15 cellular contexts compared by ENCODE assay signal in the genomic region with DNA sequence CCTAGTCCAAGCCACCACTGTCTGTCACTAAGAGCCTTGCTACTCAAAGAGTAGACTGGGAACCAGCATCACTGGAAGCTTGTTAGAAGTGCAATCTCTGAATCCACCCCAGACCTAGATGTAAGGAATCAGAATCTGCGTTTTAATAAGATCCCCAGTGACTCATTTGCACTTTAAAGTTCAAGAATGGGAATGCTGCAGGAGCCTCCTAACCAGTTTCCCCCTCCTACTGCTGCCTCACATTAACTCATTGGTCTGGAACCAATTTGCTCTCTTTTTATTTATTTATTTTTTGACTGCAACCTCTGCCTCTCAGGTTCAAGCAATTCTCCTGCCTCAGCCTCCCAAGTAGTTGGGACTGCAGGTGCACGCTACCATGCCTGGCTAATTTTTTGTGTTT. TPM values are rescaled to one million over a fixed set of nuclear protein-coding genes. Genes with fewer than 3 reads are reported as not detected.
DNase-seq lines count a peak whose midpoint lies in the region; ATAC-seq and TF ChIP-seq lines count a peak whose summit lies in the region.
"Had no signal": no experiment of that assay in that cellular context is flagged by ENCODE, and none has a peak within 500 bp of the region (broad histone marks: within the 10 kb centered on the region; RNA-seq: fewer than 3 reads in every experiment).

No MANE protein-coding gene starts in this region.

- ATAC-seq in GM18511 (IDR thresholded peaks at IDR 0.05; ENCODE audit: unreplicated experiment): no peak
- ATAC-seq: GM23338, HCT116, HepG2 had no signal

- H3K27ac ChIP-seq in mammary epithelial cell (ENCODE audit: insufficient read depth, low read depth, low read length) (no peak overlapping the region), prostate gland (no peak overlapping the region)
- H3K27ac ChIP-seq: C4-2B had no signal

- CTCF ChIA-PET in mammary epithelial cell (lab: Charles Lee; ENCODE audit: low non-redundant PET): no interaction called here

- TF ChIP-seq CTCF in mammary epithelial cell (conservative IDR thresholded peaks at IDR 0.05 in 1 of 2, IDR thresholded peaks at IDR 0.05 in 1 of 2; ENCODE audit: extremely low read depth in 1 of 2, insufficient read depth in 1 of 2, low read depth in 1 of 2, low read length in 2 of 2) (no peak), prostate gland (IDR thresholded peaks at IDR 0.05) (no peak)

- H3K9ac ChIP-seq in mammary epithelial cell (ENCODE audit: insufficient read depth, low read length): no peak overlapping the region

- BruUV-seq in mammary epithelial cell (replicated peaks; lab: Mats Ljungman, UMichigan): no TSS peak

- 96% methylated on average over 2 of the region's 2 CpGs for WGBS in mammary epithelial cell (ENCODE audit: low coverage, missing lambda C conversion rate)
- WGBS in prostate gland: 63% methylated on average over 2 of the region's 2 CpGs

- intact Hi-C loops in mammary epithelial cell (cut with micrococcal nuclease) (no loop called here), prostate gland (cut with DNase I) (no loop called here)

- dilution Hi-C loops in mammary epithelial cell (cut with HindIII; ENCODE audit: low sequenced_read_pairs): no loop called here

- peak; percentile 46 for DNase-seq in EH (ENCODE audit: low read depth)
- peak; percentile 13 for DNase-seq in SK-MEL-5 (ENCODE audit: low read depth, low spot score)
- DNase-seq in kidney tubule cell (ENCODE audit: low spot score): peak; percentile 24
- no peak for DNase-seq in mammary epithelial cell
- no peak for DNase-seq in SKM-1 treated with dmso at 0.1 percent for 144 hours (lab: John Stamatoyannopoulos, UW; ENCODE audit: unreplicated experiment)
- no peak for DNase-seq in prostate gland (ENCODE audit: low spot score)
- DNase-seq: CD4-positive, alpha-beta T cell; GF-D8; KBM-7 had no signal

- H4K20me1 ChIP-seq in mammary epithelial cell (ENCODE audit: insufficient read depth, low read length): no peaks in the 10 kb centered on the region

- H3K79me2 ChIP-seq in mammary epithelial cell (ENCODE audit: insufficient read depth, low read length): no peaks in the 10 kb centered on the region

- H3K9me3 ChIP-seq in mammary epithelial cell (replicated peaks; ENCODE audit: insufficient read depth, low read length): no peaks in the 10 kb centered on the region
- no peaks in the 10 kb centered on the region for H3K9me3 ChIP-seq in prostate gland
- H3K9me3 ChIP-seq: Caco-2 had no signal

- H2AFZ ChIP-seq in mammary epithelial cell (ENCODE audit: low read depth, low read length): no peak overlapping the region
- H2AFZ ChIP-seq: GM23338 had no signal

- TF ChIP-seq POLR2A in prostate gland (IDR thresholded peaks at IDR 0.05): no peak

- H3K27me3 ChIP-seq in mammary epithelial cell (ENCODE audit: insufficient read depth, low read length) (no peaks in the 10 kb centered on the region), prostate gland (replicated peaks; ENCODE audit: insufficient read depth) (no peaks in the 10 kb centered on the region)

- in situ Hi-C loops in SK-MEL-5 (cut with HindIII; ENCODE audit: low pct_unique_long_range_greater_than_20kb, low sequenced_read_pairs) (no loop called here), mammary epithelial cell (cut with MboI; ENCODE audit: low sequenced_read_pairs in 2 of 2) (no loop called here)

- H3K4me1 ChIP-seq in mammary epithelial cell (ENCODE audit: insufficient read depth, low read length) (no peaks in the 10 kb centered on the region), prostate gland (replicated peaks) (no peaks in the 10 kb centered on the region)
- H3K4me1 ChIP-seq: Caco-2 had no signal

- no peaks in the 10 kb centered on the region for H3K36me3 ChIP-seq in mammary epithelial cell (ENCODE audit: insufficient read depth, low read length)
- no peaks in the 10 kb centered on the region for H3K36me3 ChIP-seq in prostate gland

- H3K4me2 ChIP-seq in mammary epithelial cell (ENCODE audit: insufficient read depth, low read depth, low read length): no peak overlapping the region
- H3K4me2 ChIP-seq: GM23338 had no signal

- no peak overlapping the region for H3K4me3 ChIP-seq in mammary epithelial cell (replicated peaks in 1 of 3; ENCODE audit: insufficient read depth in 1 of 3, low read depth in 2 of 3, low read length in 3 of 3)
- no peak overlapping the region for H3K4me3 ChIP-seq in prostate gland
- H3K4me3 ChIP-seq: GM23338 had no signal

RNA-seq across cellular contexts. Expression of a gene that starts 19.8 kb away (rescaled TPM):
- 3.3 and 8.6 TPM in 2 replicates for total RNA-seq in SK-MEL-5 (2014; rRNA removed; shearing (Covaris generic))
- polyA plus RNA-seq in SK-MEL-5 (2015; cell fraction: cytosol; rRNA removed): 4.5 and 6.0 TPM in 2 replicates
- polyA plus RNA-seq in SK-MEL-5 (2015; cell fraction: nucleus; rRNA removed): 14.1 and 17.8 TPM in 2 replicates
- total RNA-seq in mammary epithelial cell: 1 to 10 TPM; 4.3 to 9.8 TPM
- 1.8 TPM for polyA plus RNA-seq in mammary epithelial cell
- polyA minus RNA-seq in mammary epithelial cell: 1.3 TPM
- 10 to 100 TPM; 26.1 to 30.9 TPM for total RNA-seq in prostate gland

Comparison
In these comparisons a context has a peak if more than half of its experiments do, and no peak if none do; other contexts are left out.
1. DNase-seq: peak in EH (single experiment), SK-MEL-5 (single experiment) and kidney tubule cell (single experiment); none in mammary epithelial cell (single experiment), SKM-1 treated with dmso at 0.1 percent for 144 hours (single experiment) and prostate gland (single experiment).